Comparison of ENCODE assay signal across 8 cellular contexts in the genomic region with DNA sequence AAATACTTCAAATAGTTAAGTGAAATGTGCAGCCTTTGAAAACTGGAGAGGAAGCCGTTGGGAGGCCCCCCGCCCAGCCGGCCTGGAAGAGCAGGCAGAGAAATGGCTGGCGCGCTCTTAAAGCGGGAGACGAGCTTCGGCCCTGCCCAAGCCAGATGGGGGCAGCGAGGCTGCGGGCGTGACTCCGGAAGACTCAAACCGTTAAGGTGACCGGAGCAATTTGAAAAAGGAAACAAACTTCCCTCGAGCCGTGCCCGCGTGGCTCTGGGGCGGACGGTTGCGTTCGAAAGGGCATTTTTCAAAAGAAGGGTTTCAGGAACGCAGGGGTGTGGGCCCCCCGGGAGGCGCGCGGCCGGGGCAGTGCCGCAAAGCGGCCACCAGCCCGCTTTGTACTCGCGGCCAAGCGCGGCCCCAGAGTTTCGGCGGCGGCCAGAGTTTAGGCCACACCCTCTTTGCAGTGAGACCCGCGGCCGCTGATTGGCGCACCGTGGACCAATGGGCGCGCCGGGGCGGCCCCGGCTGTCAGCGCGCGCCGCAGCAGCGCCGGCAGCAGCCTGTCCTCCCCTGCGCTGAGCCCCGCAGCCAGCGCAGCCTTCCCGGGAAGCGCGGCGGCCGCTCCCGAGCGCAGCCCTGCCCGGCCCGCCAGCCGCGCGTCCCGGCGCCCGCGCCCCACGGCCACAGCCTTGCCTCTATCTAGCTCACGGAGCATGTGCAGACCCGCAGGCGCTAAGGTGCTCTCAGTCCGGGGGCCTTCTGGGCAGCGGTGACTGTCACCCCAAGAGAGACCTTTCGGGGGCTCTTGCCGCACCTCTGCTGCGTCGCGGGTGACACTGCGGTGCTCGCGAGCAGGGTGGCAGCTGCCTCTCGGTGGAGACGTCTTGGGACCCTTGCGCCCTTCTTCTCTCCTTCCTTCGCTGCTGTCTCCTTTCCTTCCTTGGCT. TPM values are rescaled to one million over a fixed set of nuclear protein-coding genes. Genes with fewer than 3 reads are reported as not detected.
A peak's percentile ranks its signal among the peaks of the same experiment; 100 is the strongest.
DNase-seq lines count a peak whose midpoint lies in the region; ATAC-seq and TF ChIP-seq lines count a peak whose summit lies in the region.

A gene with protein sequence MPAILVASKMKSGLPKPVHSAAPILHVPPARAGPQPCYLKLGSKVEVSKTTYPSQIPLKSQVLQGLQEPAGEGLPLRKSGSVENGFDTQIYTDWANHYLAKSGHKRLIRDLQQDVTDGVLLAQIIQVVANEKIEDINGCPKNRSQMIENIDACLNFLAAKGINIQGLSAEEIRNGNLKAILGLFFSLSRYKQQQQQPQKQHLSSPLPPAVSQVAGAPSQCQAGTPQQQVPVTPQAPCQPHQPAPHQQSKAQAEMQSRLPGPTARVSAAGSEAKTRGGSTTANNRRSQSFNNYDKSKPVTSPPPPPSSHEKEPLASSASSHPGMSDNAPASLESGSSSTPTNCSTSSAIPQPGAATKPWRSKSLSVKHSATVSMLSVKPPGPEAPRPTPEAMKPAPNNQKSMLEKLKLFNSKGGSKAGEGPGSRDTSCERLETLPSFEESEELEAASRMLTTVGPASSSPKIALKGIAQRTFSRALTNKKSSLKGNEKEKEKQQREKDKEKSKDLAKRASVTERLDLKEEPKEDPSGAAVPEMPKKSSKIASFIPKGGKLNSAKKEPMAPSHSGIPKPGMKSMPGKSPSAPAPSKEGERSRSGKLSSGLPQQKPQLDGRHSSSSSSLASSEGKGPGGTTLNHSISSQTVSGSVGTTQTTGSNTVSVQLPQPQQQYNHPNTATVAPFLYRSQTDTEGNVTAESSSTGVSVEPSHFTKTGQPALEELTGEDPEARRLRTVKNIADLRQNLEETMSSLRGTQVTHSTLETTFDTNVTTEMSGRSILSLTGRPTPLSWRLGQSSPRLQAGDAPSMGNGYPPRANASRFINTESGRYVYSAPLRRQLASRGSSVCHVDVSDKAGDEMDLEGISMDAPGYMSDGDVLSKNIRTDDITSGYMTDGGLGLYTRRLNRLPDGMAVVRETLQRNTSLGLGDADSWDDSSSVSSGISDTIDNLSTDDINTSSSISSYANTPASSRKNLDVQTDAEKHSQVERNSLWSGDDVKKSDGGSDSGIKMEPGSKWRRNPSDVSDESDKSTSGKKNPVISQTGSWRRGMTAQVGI (N-terminal part only) (plus strand): TSS at position 557 of the 940 bp plus-strand sequence. CDS start 859 bp downstream, outside the sequence.

- TF ChIP-seq CTCF in ovary (IDR thresholded peaks at IDR 0.05) (no peak), thoracic aorta (IDR thresholded peaks at IDR 0.05) (no peak)

- H3K27me3 ChIP-seq in ovary (peaks cover 5% of the 10 kb centered on the region), thoracic aorta (replicated peaks; ENCODE audit: insufficient read depth) (no peaks in the 10 kb centered on the region)

- H3K9me3 ChIP-seq in ovary (no peaks in the 10 kb centered on the region), thoracic aorta (no peaks in the 10 kb centered on the region)

- peaks cover 23% of the 10 kb centered on the region for H3K4me1 Mint-ChIP-seq in activated naive CD8-positive, alpha-beta T cell treated with anti-CD3 and anti-CD28 coated beads, Interleukin-2, amount 50 U/mL, for 24 hours

- peak within 1 kb of the TSS; percentile 46 for H3K27ac Mint-ChIP-seq in activated naive CD8-positive, alpha-beta T cell treated with anti-CD3 and anti-CD28 coated beads, Interleukin-2, amount 50 U/mL, for 24 hours

- no peak for TF ChIP-seq EP300 in ovary (IDR thresholded peaks at IDR 0.05)

- TF ChIP-seq POLR2A in ovary (IDR thresholded peaks at IDR 0.05): peak; percentile 9

- no peaks in the 10 kb centered on the region for H3K9me3 Mint-ChIP-seq in activated naive CD8-positive, alpha-beta T cell treated with anti-CD3 and anti-CD28 coated beads, Interleukin-2, amount 50 U/mL, for 24 hours

- CTCF ChIA-PET in HEK293T (lab: Yijun Ruan, JAX): interaction anchor here (0.6 to 1.1 kb wide), 2 partner anchors 487 to 723 kb away, joined by 3 read pairs; no protein-coding TSS in a partner anchor

- H3K27me3 Mint-ChIP-seq in activated naive CD8-positive, alpha-beta T cell treated with anti-CD3 and anti-CD28 coated beads, Interleukin-2, amount 50 U/mL, for 24 hours: peaks cover 43% of the 10 kb centered on the region

- peak; percentile 83 for DNase-seq in GM04504 (ENCODE audit: low read depth)
- DNase-seq in HEK293T (ENCODE audit: extremely low spot score): peak; percentile 91
- DNase-seq in MV-4-11 (lab: John Stamatoyannopoulos, UW): peak; percentile 82
- peak; percentile 68 for DNase-seq in SKM-1 (lab: John Stamatoyannopoulos, UW; ENCODE audit: unreplicated experiment)
- DNase-seq in activated naive CD8-positive, alpha-beta T cell treated with anti-CD3 and anti-CD28 coated beads, Interleukin-2, amount 50 U/mL, for 24 hours: peak; percentile 76
- peak; percentile 95 for DNase-seq in Right ventricle myocardium superior
- peak; percentile 86 to 93 (median 89) for DNase-seq in ovary
- peak; percentile 65 for DNase-seq in thoracic aorta (ENCODE audit: low spot score)

- H3K36me3 ChIP-seq in ovary (no peaks in the 10 kb centered on the region), thoracic aorta (no peaks in the 10 kb centered on the region)

- POLR2A ChIA-PET in HEK293T (lab: Yijun Ruan, JAX): interaction anchor here (0.6 to 2.5 kb wide), 13 partner anchors 9 to 153 kb away, joined by 3 to 16 read pairs (median 3); no protein-coding TSS in a partner anchor

- H3K4me3 Mint-ChIP-seq in activated naive CD8-positive, alpha-beta T cell treated with anti-CD3 and anti-CD28 coated beads, Interleukin-2, amount 50 U/mL, for 24 hours: peak within 1 kb of the TSS; percentile 79

- peak; percentile 97 for ATAC-seq in activated naive CD8-positive, alpha-beta T cell treated with anti-CD3 and anti-CD28 coated beads, Interleukin-2, amount 50 U/mL, for 24 hours
- ATAC-seq in Right ventricle myocardium superior (ENCODE audit: poor library complexity) (peak; percentile 95), thoracic aorta (ENCODE audit: insufficient number of reproducible peaks, low FRiP score, low read depth) (peak; percentile 81)

- 0 to 1% (median 1%) methylated on average over 55 to 91 of the region's 91 CpGs for WGBS in ovary, 3 donors

- intact Hi-C loops in Right ventricle myocardium superior (cut with DNase I) (no loop called here), ovary (cut with DNase I) (no loop called here)

- peak within 1 kb of the TSS; percentile 66 for H3K4me3 ChIP-seq in ovary
- H3K4me3 ChIP-seq in thoracic aorta: peak within 1 kb of the TSS; percentile 92

- H3K36me3 Mint-ChIP-seq in activated naive CD8-positive, alpha-beta T cell treated with anti-CD3 and anti-CD28 coated beads, Interleukin-2, amount 50 U/mL, for 24 hours (ENCODE audit: low read depth): no peaks in the 10 kb centered on the region

- peak within 1 kb of the TSS; percentile 75 to 76 for H3K27ac ChIP-seq in ovary
- H3K27ac ChIP-seq in thoracic aorta: peak within 1 kb of the TSS; percentile 98

- H3K4me1 ChIP-seq in ovary (ENCODE audit: insufficient read depth): peaks cover 2% of the 10 kb centered on the region
- peaks cover 23 to 48% of the 10 kb centered on the region in 2 donors for H3K4me1 ChIP-seq in thoracic aorta (ENCODE audit: control insufficient read depth in 1 of 2, low read depth in 2 of 2)

TF ChIP-seq in HEK293T, 16 proteins besides CTCF, POLR2A, EP300 and RAD21:
- TF ChIP-seq TARDBP (IDR thresholded peaks at IDR 0.05): no peak
- TF ChIP-seq L3MBTL2 (conservative IDR thresholded peaks at IDR 0.05): peak; percentile 92
- TF ChIP-seq, protein P1, sequence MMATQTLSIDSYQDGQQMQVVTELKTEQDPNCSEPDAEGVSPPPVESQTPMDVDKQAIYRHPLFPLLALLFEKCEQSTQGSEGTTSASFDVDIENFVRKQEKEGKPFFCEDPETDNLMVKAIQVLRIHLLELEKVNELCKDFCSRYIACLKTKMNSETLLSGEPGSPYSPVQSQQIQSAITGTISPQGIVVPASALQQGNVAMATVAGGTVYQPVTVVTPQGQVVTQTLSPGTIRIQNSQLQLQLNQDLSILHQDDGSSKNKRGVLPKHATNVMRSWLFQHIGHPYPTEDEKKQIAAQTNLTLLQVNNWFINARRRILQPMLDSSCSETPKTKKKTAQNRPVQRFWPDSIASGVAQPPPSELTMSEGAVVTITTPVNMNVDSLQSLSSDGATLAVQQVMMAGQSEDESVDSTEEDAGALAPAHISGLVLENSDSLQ (IDR thresholded peaks at IDR 0.05): peak; percentile 45
- TF ChIP-seq FOXM1 (IDR thresholded peaks at IDR 0.05; ENCODE audit: borderline replicate concordance): peak; percentile 93
- peak; percentile 65 for TF ChIP-seq ELF4 (IDR thresholded peaks at IDR 0.05)
- no peak for TF ChIP-seq HDGF (IDR thresholded peaks at IDR 0.05; ENCODE audit: borderline replicate concordance)

RNA-seq across cellular contexts. Expression of the gene that starts here (rescaled TPM):
- total RNA-seq in Right ventricle myocardium superior (10.5 TPM), ovary (10 to 100 TPM in 3 of 7 donors, 1 to 10 TPM in 4; 2.9 to 14.1 (median 9.9) TPM), thoracic aorta (100 to 1,000 TPM; 125 to 230 TPM)
- 1 to 10 TPM; 3.5 to 7.8 TPM for polyA plus RNA-seq in ovary

Comparison
In these comparisons a context has a peak if more than half of its experiments do, and no peak if none do; other contexts are left out.
1. Peak in every context shown above with its lines: DNase-seq, ATAC-seq, H3K4me3 ChIP-seq and H3K27ac ChIP-seq.
2. RNA of the gene that starts here (total RNA-seq): 125 to 230 TPM in thoracic aorta; 10.5 TPM in Right ventricle myocardium superior (single experiment) and 2.9 to 14.1 TPM in ovary; every median in the first group is over 4 times any median in the second.